In the genomic region with DNA sequence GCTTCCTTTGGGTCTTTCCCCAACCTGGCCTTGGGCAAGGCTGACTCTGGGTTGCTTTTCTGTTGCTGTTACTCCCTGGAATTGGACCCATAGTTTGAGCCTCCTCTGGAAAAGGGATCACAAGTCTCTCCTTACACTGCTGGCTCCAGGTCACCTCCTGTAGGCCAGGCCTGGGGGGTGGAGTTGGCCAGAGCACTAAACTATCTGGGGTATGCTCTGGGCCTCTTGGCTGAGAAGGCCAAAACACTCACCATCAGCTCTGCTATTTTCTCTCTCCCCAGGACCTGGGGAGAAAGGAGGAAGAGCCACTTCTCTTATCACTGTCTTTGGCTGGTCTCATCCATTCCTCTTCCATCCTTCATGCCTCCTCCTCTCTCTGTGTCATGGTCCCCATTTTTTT, we compare ENCODE assay signal across 18 cellular contexts. TPM values are rescaled to one million over a fixed set of nuclear protein-coding genes. Genes with fewer than 3 reads are reported as not detected.
DNase-seq lines count a peak whose midpoint lies in the region; ATAC-seq and TF ChIP-seq lines count a peak whose summit lies in the region.
"Had no signal": no experiment of that assay in that cellular context is flagged by ENCODE, and none has a peak within 500 bp of the region (broad histone marks: within the 10 kb centered on the region; RNA-seq: fewer than 3 reads in every experiment).

No MANE protein-coding gene starts in this region.

- H3K27ac Mint-ChIP-seq in Caco-2 (ENCODE audit: unreplicated experiment), result no peak overlapping the region
- H3K27ac Mint-ChIP-seq in activated CD4-positive, alpha-beta memory T cell treated with anti-CD3 and anti-CD28 coated beads, Interleukin-2, amount 10 ng/mL, durations not matched to agents 7 days and 5 days, result no peak overlapping the region
- H3K27ac Mint-ChIP-seq: CD4-positive, alpha-beta T cell; T-helper 17 cell had no signal

- H3K4me2 ChIP-seq in BLaER1, result peak overlapping the region; percentile 80

- H3K27me3 Mint-ChIP-seq in Caco-2 (ENCODE audit: insufficient read depth, unreplicated experiment), result no peaks in the 10 kb centered on the region
- no peaks in the 10 kb centered on the region for H3K27me3 Mint-ChIP-seq in activated CD4-positive, alpha-beta memory T cell treated with anti-CD3 and anti-CD28 coated beads, Interleukin-2, amount 10 ng/mL, durations not matched to agents 7 days and 5 days
- H3K27me3 Mint-ChIP-seq: CD4-positive, alpha-beta T cell had no signal

- H3K36me3 ChIP-seq in BLaER1, result no peaks in the 10 kb centered on the region
- H3K36me3 ChIP-seq in gastrocnemius medialis, result no peaks in the 10 kb centered on the region
- no peaks in the 10 kb centered on the region for H3K36me3 ChIP-seq in Caco-2 (ENCODE audit: control insufficient read depth, insufficient read depth, low read length)
- H3K36me3 ChIP-seq: adrenal gland, cardiac muscle cell had no signal

- CTCF ChIA-PET in Caco-2 (lab: Charles Lee), result interaction anchor here (0.8 kb wide), 1 partner anchor 24 kb away, joined by 3 read pairs; no protein-coding TSS in a partner anchor
- CTCF ChIA-PET in activated CD4-positive, alpha-beta memory T cell treated with anti-CD3 and anti-CD28 coated beads, Interleukin-2, amount 10 ng/mL, durations not matched to agents 7 days and 5 days (lab: Charles Lee), result interaction anchor here (1.4 kb wide), 1 partner anchor 25 kb away, joined by 6 read pairs; no protein-coding TSS in a partner anchor

- TF ChIP-seq CTCF in gastrocnemius medialis (IDR thresholded peaks at IDR 0.05 in 4 of 5, conservative IDR thresholded peaks at IDR 0.05 in 1 of 5) (no peak), Caco-2 (IDR thresholded peaks at IDR 0.05; ENCODE audit: insufficient read depth in 1 of 2, low read depth in 1 of 2, low read length in 1 of 2, severe bottlenecking in 1 of 2, unreplicated experiment in 1 of 2) (no peak)

- H3K4me1 ChIP-seq in BLaER1 (peaks cover 46% of the 10 kb centered on the region), right cardiac atrium (ENCODE audit: control insufficient read depth, insufficient read depth, low read length) (peaks cover 14% of the 10 kb centered on the region), gastrocnemius medialis (peaks cover 48 to 54% of the 10 kb centered on the region in 2 donors), Caco-2 (no peaks in the 10 kb centered on the region)

- H3K4me3 ChIP-seq in BLaER1, result no peak overlapping the region
- no peak overlapping the region for H3K4me3 ChIP-seq in right cardiac atrium (ENCODE audit: low read length)
- no peak overlapping the region for H3K4me3 ChIP-seq in gastrocnemius medialis
- H3K4me3 ChIP-seq in Caco-2 (ENCODE audit: low read depth, low read length), result no peak overlapping the region
- H3K4me3 ChIP-seq: adrenal gland, cardiac muscle cell had no signal

- POLR2A ChIA-PET in Caco-2 (lab: Charles Lee), result no interaction called here
- POLR2A ChIA-PET in activated CD4-positive, alpha-beta memory T cell treated with anti-CD3 and anti-CD28 coated beads, Interleukin-2, amount 10 ng/mL, durations not matched to agents 7 days and 5 days (lab: Charles Lee), result no interaction called here

- H3K27ac ChIP-seq in BLaER1, result peak overlapping the region; percentile 56; the same call in 1 of the 2 replicates
- H3K27ac ChIP-seq in caudate nucleus (ENCODE audit: low read depth, low read length), result peak overlapping the region; percentile 71
- H3K27ac ChIP-seq in right cardiac atrium (ENCODE audit: low read length), result peak overlapping the region; percentile 36
- H3K27ac ChIP-seq in gastrocnemius medialis, result peak overlapping the region; percentile 81 to 92 (median 91)
- H3K27ac ChIP-seq: cardiac muscle cell had no signal

- no peak overlapping the region for H3K9ac ChIP-seq in BLaER1

- H3K4me1 Mint-ChIP-seq in Caco-2 (ENCODE audit: low read depth, unreplicated experiment), result no peaks in the 10 kb centered on the region
- no peaks in the 10 kb centered on the region for H3K4me1 Mint-ChIP-seq in activated CD4-positive, alpha-beta memory T cell treated with anti-CD3 and anti-CD28 coated beads, Interleukin-2, amount 10 ng/mL, durations not matched to agents 7 days and 5 days
- H3K4me1 Mint-ChIP-seq: neural crest cell, T-helper 17 cell had no signal

- H3K9me3 ChIP-seq in BLaER1, result no peaks in the 10 kb centered on the region
- no peaks in the 10 kb centered on the region for H3K9me3 ChIP-seq in right cardiac atrium (ENCODE audit: control insufficient read depth, low read length)
- no peaks in the 10 kb centered on the region for H3K9me3 ChIP-seq in gastrocnemius medialis
- H3K9me3 ChIP-seq in Caco-2, result no peaks in the 10 kb centered on the region
- H3K9me3 ChIP-seq: adrenal gland had no signal

- in situ Hi-C loops in gastrocnemius medialis (cut with MboI; ENCODE audit: low sequenced_read_pairs in 4 of 4), result no loop called here

- H4K20me1 ChIP-seq in BLaER1, result no peaks in the 10 kb centered on the region

- H3K27me3 ChIP-seq in BLaER1 (no peaks in the 10 kb centered on the region), right cardiac atrium (ENCODE audit: control insufficient read depth, insufficient read depth) (no peaks in the 10 kb centered on the region), gastrocnemius medialis (no peaks in the 10 kb centered on the region), Caco-2 (replicated peaks; ENCODE audit: control insufficient read depth, insufficient read depth, low read length) (no peaks in the 10 kb centered on the region)
- H3K27me3 ChIP-seq: adrenal gland, cardiac muscle cell had no signal

- no TSS peak for BruUV-seq in Caco-2 (replicated peaks; lab: Mats Ljungman, UMichigan)

- no peak for TF ChIP-seq POLR2A in gastrocnemius medialis (IDR thresholded peaks at IDR 0.05)

- ATAC-seq in right cardiac atrium (peak; percentile 48 to 77), gastrocnemius medialis (peak; percentile 38 to 49), HG03378 (IDR thresholded peaks at IDR 0.05; ENCODE audit: unreplicated experiment) (no peak)
- ATAC-seq: left lobe of liver, T-helper 17 cell had no signal

- no peak for DNase-seq in caudate nucleus (lab: John Stamatoyannopoulos, UW)
- DNase-seq in right cardiac atrium, result peak; percentile 21 to 73 (median 72)
- peak; percentile 37 to 61 for DNase-seq in gastrocnemius medialis
- DNase-seq in NCI-H2196 treated with DMSO at 0.1 percent for 48 hours (lab: John Stamatoyannopoulos, UW; ENCODE audit: unreplicated experiment), result no peak
- DNase-seq in Caco-2, result no peak
- no peak for DNase-seq in activated CD4-positive, alpha-beta memory T cell treated with anti-CD3 and anti-CD28 coated beads, Interleukin-2, amount 10 ng/mL, durations not matched to agents 7 days and 5 days
- DNase-seq: activated gamma-delta T cell treated with Interleukin-2 at 50 U/mL for 16 hours; adrenal gland; CD4-positive, alpha-beta T cell; DMS53; NCI-H187 treated with DMSO at 0.1 percent for 48 hours; stimulated activated CD4-positive, alpha-beta T cell treated with anti-CD3 and anti-CD28 coated beads, Interleukin-12 subunit alpha, Interleukin-12 subunit beta, amount 100 ng/mL, for 4 hours; T-helper 17 cell had no signal

- intact Hi-C loops in right cardiac atrium (cut with DNase I) (loop anchor here in 2 of 4 donors (10.0 kb wide), 1 partner anchor 60 kb away; the partner anchor contains the start of gene NCOA1 (in 2 of the 2)), gastrocnemius medialis (cut with DNase I; ENCODE audit: low total_unique reads) (no loop called here), Caco-2 (cut with micrococcal nuclease; ENCODE audit: unreplicated experiment) (no loop called here)

- no peaks in the 10 kb centered on the region for H3K36me3 Mint-ChIP-seq in Caco-2 (ENCODE audit: insufficient read depth, unreplicated experiment)
- H3K36me3 Mint-ChIP-seq in activated CD4-positive, alpha-beta memory T cell treated with anti-CD3 and anti-CD28 coated beads, Interleukin-2, amount 10 ng/mL, durations not matched to agents 7 days and 5 days (ENCODE audit: low read depth), result no peaks in the 10 kb centered on the region

- no peak overlapping the region for H3K4me3 Mint-ChIP-seq in Caco-2 (ENCODE audit: unreplicated experiment)
- H3K4me3 Mint-ChIP-seq in activated CD4-positive, alpha-beta memory T cell treated with anti-CD3 and anti-CD28 coated beads, Interleukin-2, amount 10 ng/mL, durations not matched to agents 7 days and 5 days, result no peak overlapping the region
- H3K4me3 Mint-ChIP-seq: CD4-positive, alpha-beta T cell; neural crest cell; T-helper 17 cell had no signal

- H3K9me3 Mint-ChIP-seq in Caco-2 (ENCODE audit: unreplicated experiment), result no peaks in the 10 kb centered on the region
- H3K9me3 Mint-ChIP-seq in activated CD4-positive, alpha-beta memory T cell treated with anti-CD3 and anti-CD28 coated beads, Interleukin-2, amount 10 ng/mL, durations not matched to agents 7 days and 5 days, result no peaks in the 10 kb centered on the region
- H3K9me3 Mint-ChIP-seq: CD4-positive, alpha-beta T cell; neural crest cell had no signal

RNA-seq across cellular contexts. Expression of gene NCOA1, which starts 56.5 kb away (rescaled TPM):
- total RNA-seq in right cardiac atrium (10 to 100 TPM; 31.8 to 37.1 (median 35.2) TPM), gastrocnemius medialis (10 to 100 TPM; 33.9 to 91.2 (median 60.1) TPM), Caco-2 (2022) (34.7 and 37.1 TPM in 2 replicates)
- 11.8 TPM for polyA plus RNA-seq in right cardiac atrium
- 10 to 100 TPM; 15.8 to 16.6 TPM for total RNA-seq in activated CD4-positive, alpha-beta memory T cell treated with anti-CD3 and anti-CD28 coated beads, Interleukin-2, amount 10 ng/mL, durations not matched to agents 7 days and 5 days

Comparison
In these comparisons a context has a peak if more than half of its experiments do, and no peak if none do; other contexts are left out.
1. H3K27ac ChIP-seq: peak in every context shown above with its lines; median percentile 91 in gastrocnemius medialis; 71 in caudate nucleus; 56 in BLaER1; 36 in right cardiac atrium.
2. DNase-seq: peak in right cardiac atrium (3 of 3) and gastrocnemius medialis (2 of 2); none in caudate nucleus (0 of 61), NCI-H2196 treated with DMSO at 0.1 percent for 48 hours (single experiment), Caco-2 (0 of 2) and activated CD4-positive, alpha-beta memory T cell treated with anti-CD3 and anti-CD28 coated beads, Interleukin-2, amount 10 ng/mL, durations not matched to agents 7 days and 5 days (single experiment).